Comparison of ENCODE assay signal across 24 cellular contexts in the genomic region with DNA sequence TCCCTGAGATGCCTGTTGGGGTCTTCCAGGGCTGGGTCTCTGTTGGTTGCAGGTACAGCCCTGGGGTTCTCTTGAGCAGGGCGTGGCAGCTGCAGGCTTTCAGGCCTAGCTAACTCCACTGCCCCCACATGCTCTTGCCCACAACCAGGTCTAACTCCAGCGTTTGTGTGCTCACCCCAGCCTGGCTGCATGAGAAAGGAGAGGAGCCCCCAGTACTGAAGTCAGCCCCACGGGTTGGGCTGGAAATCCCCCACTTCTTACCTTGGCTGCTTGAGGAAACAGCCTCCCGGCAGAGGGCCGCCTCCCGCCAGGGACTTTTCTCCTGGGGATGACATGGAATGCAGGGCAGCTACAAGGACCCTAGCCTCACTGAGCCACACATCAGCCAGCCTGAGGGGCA. TPM values are rescaled to one million over a fixed set of nuclear protein-coding genes. Genes with fewer than 3 reads are reported as not detected.
"Had no signal": no experiment of that assay in that cellular context is flagged by ENCODE, and none has a peak within 500 bp of the region (broad histone marks: within the 10 kb centered on the region; RNA-seq: fewer than 3 reads in every experiment).

No MANE protein-coding gene starts in this region.

- ATAC-seq: naive thymus-derived CD4-positive, alpha-beta T cell; sciatic nerve had no signal

- H3K9me3 ChIP-seq: neutrophil, spleen had no signal

- H3K36me3 ChIP-seq: neutrophil, spleen had no signal

- H3K4me3 Mint-ChIP-seq: naive thymus-derived CD4-positive, alpha-beta T cell; nephron progenitor cell; type B pancreatic cell had no signal

- H3K27me3 Mint-ChIP-seq: naive thymus-derived CD4-positive, alpha-beta T cell had no signal

- DNase-seq: cortex of kidney; dorsolateral prefrontal cortex; effector CD8-positive, alpha-beta T cell; foreskin melanocyte; head of caudate nucleus; hypothalamus; mammary epithelial cell; naive thymus-derived CD4-positive, alpha-beta T cell; nephron progenitor cell; posterior cingulate gyrus; spleen; stimulated activated CD4-positive, alpha-beta T cell treated with anti-CD3 and anti-CD28 coated beads, Interleukin-15, amount 100 ng/mL, for 24 hours; stimulated activated CD4-positive, alpha-beta T cell treated with anti-CD3 and anti-CD28 coated beads, Interleukin-2, amount 100 ng/mL, for 24 hours; stimulated activated CD4-positive, alpha-beta T cell treated with anti-CD3 and anti-CD28 coated beads, Interleukin-4, amount 100 ng/mL, for 4 hours; stimulated activated naive CD4-positive, alpha-beta T cell treated with Interleukin-2 at 50 U/mL for 16 hours had no signal

- H3K9me3 Mint-ChIP-seq: nephron progenitor cell, type B pancreatic cell had no signal

- H3K27me3 ChIP-seq: dorsolateral prefrontal cortex, neutrophil, spleen had no signal

- FAIRE-seq: islet of Langerhans, urothelium cell line had no signal

- H3K27ac ChIP-seq: dorsolateral prefrontal cortex, neutrophil, spleen had no signal

- H3K4me3 ChIP-seq: dorsolateral prefrontal cortex, spleen had no signal

- H3K36me3 Mint-ChIP-seq: naive thymus-derived CD4-positive, alpha-beta T cell; type B pancreatic cell had no signal

RNA-seq across cellular contexts. Expression of a gene that starts 16.7 kb away (rescaled TPM):
- total RNA-seq: mononuclear cell; naive thymus-derived CD4-positive, alpha-beta T cell had no signal
- polyA plus RNA-seq: mammary epithelial cell; naive thymus-derived CD4-positive, alpha-beta T cell had no signal

RNA-seq across cellular contexts. Expression of a gene that starts 38.4 kb away (rescaled TPM):
- total RNA-seq: left lobe of liver, mesenteric fat pad, mononuclear cell, pulmonary artery endothelial cell, spleen had no signal
- polyA plus RNA-seq: naive thymus-derived CD4-positive, alpha-beta T cell had no signal
